9 cellular contexts compared by ENCODE assay signal in genomic region chr12:26226629-26227375, GRCh38. TPM values are rescaled to one million over a fixed set of nuclear protein-coding genes. Genes with fewer than 3 reads are reported as not detected.
DNase-seq lines count a peak whose midpoint lies in the region; ATAC-seq and TF ChIP-seq lines count a peak whose summit lies in the region.
"Had no signal": no experiment of that assay in that cellular context is flagged by ENCODE, and none has a peak within 500 bp of the region (broad histone marks: within the 10 kb centered on the region; RNA-seq: fewer than 3 reads in every experiment).

No MANE protein-coding gene starts in this region.

- intact Hi-C loops in PC-3 (cut with micrococcal nuclease) (no loop called here), esophagus squamous epithelium (cut with DNase I) (no loop called here), vagina (cut with DNase I) (no loop called here)

- H3K4me1 ChIP-seq in PC-3 (ENCODE audit: insufficient read depth, low read length), result peaks cover 12% of the 10 kb centered on the region; the same call in 1 of the 2 replicates
- H3K4me1 ChIP-seq in esophagus squamous epithelium, result peaks cover 2 to 22% (median 10%) of the 10 kb centered on the region in 3 donors
- peaks cover 4% of the 10 kb centered on the region in 2 donors for H3K4me1 ChIP-seq in mucosa of rectum (ENCODE audit: control insufficient read depth in 2 of 2, insufficient read depth in 2 of 2, low read length in 2 of 2)
- peaks cover 18% of the 10 kb centered on the region for H3K4me1 ChIP-seq in vagina

- peak overlapping the region; percentile 87 for H2AFZ ChIP-seq in PC-3 (ENCODE audit: low read length)

- no TSS peak for BruUV-seq in PC-3 (replicated peaks; lab: Mats Ljungman, UMichigan)

- H3K4me3 ChIP-seq in PC-3 (ENCODE audit: low read length) (peak overlapping the region; percentile 65), esophagus squamous epithelium (peak overlapping the region; percentile 23 to 64 (median 42)), mucosa of rectum (ENCODE audit: low read length in 2 of 2) (peak overlapping the region; percentile 39 to 54), vagina (peak overlapping the region; percentile 46 to 50)

- TF ChIP-seq CTCF in PC-3 (conservative IDR thresholded peaks at IDR 0.05; ENCODE audit: low read depth, low read length), result no peak
- TF ChIP-seq CTCF in esophagus squamous epithelium (IDR thresholded peaks at IDR 0.05), result no peak
- TF ChIP-seq CTCF in vagina (IDR thresholded peaks at IDR 0.05), result no peak

- H3K9ac ChIP-seq in PC-3 (ENCODE audit: low read length), result peak overlapping the region; percentile 29
- peak overlapping the region; percentile 25 to 42 for H3K9ac ChIP-seq in mucosa of rectum (ENCODE audit: low read depth in 1 of 2, low read length in 2 of 2)

- peak overlapping the region; percentile 87 for H3K4me2 ChIP-seq in PC-3 (ENCODE audit: low read length)

- H3K27me3 ChIP-seq in PC-3 (ENCODE audit: low read length) (no peaks in the 10 kb centered on the region), esophagus squamous epithelium (peaks cover 0 to 15% (median 0%) of the 10 kb centered on the region in 4 donors), mucosa of rectum (ENCODE audit: control insufficient read depth in 2 of 2, insufficient read depth in 2 of 2, low read length in 2 of 2) (no peaks in the 10 kb centered on the region), vagina (no peaks in the 10 kb centered on the region)

- H3K9me2 ChIP-seq in PC-3 (replicated peaks; ENCODE audit: low read length), result no peaks in the 10 kb centered on the region

- H3K27ac ChIP-seq in PC-3 (ENCODE audit: low read length) (no peak overlapping the region), esophagus squamous epithelium (peak overlapping the region; percentile 35 to 61 (median 49)), mucosa of rectum (ENCODE audit: low read depth in 2 of 2, low read length in 2 of 2) (peak overlapping the region; percentile 1 to 21), vagina (peak overlapping the region; percentile 25)
- H3K27ac ChIP-seq: epithelial cell of prostate had no signal

- CTCF ChIA-PET in PC-3 (lab: Charles Lee), result interaction anchor here (0.7 kb wide), 1 partner anchor 48 kb away, joined by 3 read pairs; no protein-coding TSS in a partner anchor

- DNase-seq in ELR (ENCODE audit: low read depth), result peak; percentile 46
- DNase-seq in PC-3, result peak; percentile 41
- no peak for DNase-seq in esophagus squamous epithelium (lab: John Stamatoyannopoulos, UW)
- no peak for DNase-seq in vagina (ENCODE audit: extremely low spot score in 2 of 2)
- DNase-seq in activated CD4-positive, CD25-positive, alpha-beta regulatory T cell (lab: John Stamatoyannopoulos, UW), result no peak
- DNase-seq in HCEC 1CT, result no peak
- no peak for DNase-seq in RKO (ENCODE audit: low spot score)

- H4K20me1 ChIP-seq in PC-3 (ENCODE audit: low read length), result no peaks in the 10 kb centered on the region

- H3K79me2 ChIP-seq in PC-3 (ENCODE audit: low read length), result no peaks in the 10 kb centered on the region

- H3K9me3 ChIP-seq in PC-3 (ENCODE audit: low read length) (no peaks in the 10 kb centered on the region), esophagus squamous epithelium (no peaks in the 10 kb centered on the region), mucosa of rectum (ENCODE audit: control insufficient read depth in 2 of 2, low read length in 2 of 2) (no peaks in the 10 kb centered on the region), vagina (no peaks in the 10 kb centered on the region)

- ATAC-seq in PC-3, result peak; percentile 82

- WGBS in esophagus squamous epithelium, 2 donors, result 16 to 20% methylated on average over 10 to 12 of the region's 45 CpGs

- no peaks in the 10 kb centered on the region for H3F3A ChIP-seq in PC-3 (ENCODE audit: low read length, unreplicated experiment)

- TF ChIP-seq POLR2A in esophagus squamous epithelium (IDR thresholded peaks at IDR 0.05), result no peak
- TF ChIP-seq POLR2A in vagina (IDR thresholded peaks at IDR 0.05), result no peak

- H3K36me3 ChIP-seq in PC-3 (ENCODE audit: low read depth, low read length) (no peaks in the 10 kb centered on the region), esophagus squamous epithelium (no peaks in the 10 kb centered on the region), mucosa of rectum (ENCODE audit: control insufficient read depth in 2 of 2, insufficient read depth in 2 of 2, low read length in 2 of 2) (no peaks in the 10 kb centered on the region), vagina (no peaks in the 10 kb centered on the region)

- POLR2A ChIA-PET in PC-3 (lab: Charles Lee; ENCODE audit: unreplicated experiment), result no interaction called here

RNA-seq across cellular contexts. Expression of gene SSPN, which starts 31.4 kb away (rescaled TPM):
- total RNA-seq in PC-3 (2014; rRNA removed), result 11.2 and 11.9 TPM in 2 replicates
- total RNA-seq in esophagus squamous epithelium, result 10 to 100 TPM in 1 of 4 donors, 1 to 10 TPM in 2, under 1 TPM in 1; 0.99 to 11.3 (median 3.1) TPM
- total RNA-seq in vagina, result 44.7 TPM

Comparison
In these comparisons a context has a peak if more than half of its experiments do, and no peak if none do; other contexts are left out.
1. DNase-seq: peak in ELR (single experiment) and PC-3 (single experiment); none in esophagus squamous epithelium (single experiment), vagina (0 of 2), activated CD4-positive, CD25-positive, alpha-beta regulatory T cell (0 of 4), HCEC 1CT (single experiment) and RKO (single experiment).
2. Peak in every context shown above with its lines, with median percentiles within 50 percentile points of each other: H3K4me3 ChIP-seq.